In the genomic region with DNA sequence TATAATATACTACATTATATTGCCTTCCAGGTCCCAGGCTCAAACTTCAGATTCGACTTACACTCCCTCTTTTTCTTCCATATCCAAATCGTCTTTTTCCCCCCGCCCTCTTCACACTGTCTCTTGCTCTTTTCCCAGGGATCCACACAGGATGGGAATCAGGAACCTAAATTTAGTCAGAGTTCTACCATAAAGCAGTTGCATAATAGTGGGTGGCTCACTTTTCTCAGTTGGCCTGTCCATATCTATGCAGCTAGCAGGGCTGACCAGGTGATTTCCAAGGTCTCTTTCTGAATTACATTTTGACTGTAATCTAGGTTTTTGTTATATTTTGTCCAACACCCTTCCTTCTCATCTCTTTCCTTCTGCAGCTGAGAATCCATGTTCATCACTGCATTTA, we compare ENCODE assay signal across 31 cellular contexts.
"Had no signal": no experiment of that assay in that cellular context is flagged by ENCODE, and none has a peak within 500 bp of the region (broad histone marks: within the 10 kb centered on the region; RNA-seq: fewer than 3 reads in every experiment).

No MANE protein-coding gene starts in this region.

- H3K27ac Mint-ChIP-seq: activated B cell treated with CpG ODN at 0.5 μM for 24 hours; activated CD8-positive, alpha-beta T cell treated with anti-CD3 and anti-CD28 coated beads for 36 hours; activated naive CD8-positive, alpha-beta T cell; activated T-helper 17 cell treated with anti-CD3 and anti-CD28 coated beads, Interleukin-2, amount 50 U/mL, for 72 hours; dendritic cell treated with granulocyte-macrophage colony-stimulating factor and Interleukin-4, amounts not matched to agents 40 ng/mL and 50 ng/mL, for 4 days; effector memory CD8-positive, alpha-beta T cell had no signal

- H3K9me3 ChIP-seq: esophagus muscularis mucosa, gastroesophageal sphincter had no signal

- H3K27ac ChIP-seq: brain microvascular endothelial cell, coronary artery, dorsolateral prefrontal cortex, esophagus muscularis mucosa, foreskin keratinocyte, gastroesophageal sphincter, VCaP had no signal

- H3K9me3 Mint-ChIP-seq: activated B cell treated with CpG ODN at 0.5 μM for 24 hours; activated CD8-positive, alpha-beta T cell treated with anti-CD3 and anti-CD28 coated beads for 36 hours; activated T-cell treated with anti-CD3 and anti-CD28 coated beads, Interleukin-2, amount 50 U/mL, for 4 hours; activated T-helper 17 cell treated with anti-CD3 and anti-CD28 coated beads, Interleukin-2, amount 50 U/mL, for 72 hours; central memory CD8-positive, alpha-beta T cell; dendritic cell treated with granulocyte-macrophage colony-stimulating factor and Interleukin-4, amounts not matched to agents 40 ng/mL and 50 ng/mL, for 4 days; effector memory CD8-positive, alpha-beta T cell had no signal

- H3K36me3 Mint-ChIP-seq: activated naive CD8-positive, alpha-beta T cell had no signal

- H3K27me3 ChIP-seq: brain microvascular endothelial cell, dorsolateral prefrontal cortex, esophagus muscularis mucosa, foreskin keratinocyte, gastroesophageal sphincter had no signal

- ATAC-seq: activated CD4-positive, CD25-positive, alpha-beta regulatory T cell treated with anti-CD3 and anti-CD28 coated beads, Interleukin-2, amount 50 U/mL, for 24 hours; activated CD8-positive, alpha-beta T cell treated with anti-CD3 and anti-CD28 coated beads for 36 hours; activated T-cell treated with anti-CD3 and anti-CD28 coated beads, Interleukin-2, amount 50 U/mL, for 4 hours; activated T-helper 17 cell treated with anti-CD3 and anti-CD28 coated beads, Interleukin-2, amount 50 U/mL, for 72 hours; effector memory CD8-positive, alpha-beta T cell; foreskin keratinocyte; gastroesophageal sphincter had no signal

- H3K27me3 Mint-ChIP-seq: activated CD8-positive, alpha-beta T cell treated with anti-CD3 and anti-CD28 coated beads for 36 hours had no signal

- H3K4me3 ChIP-seq: coronary artery, dorsolateral prefrontal cortex, esophagus muscularis mucosa, gastroesophageal sphincter had no signal

- H3K36me3 ChIP-seq: brain microvascular endothelial cell had no signal

- H3K4me3 Mint-ChIP-seq: activated B cell treated with CpG ODN at 0.5 μM for 24 hours; activated CD8-positive, alpha-beta T cell treated with anti-CD3 and anti-CD28 coated beads for 36 hours; activated naive CD8-positive, alpha-beta T cell; activated T-cell treated with anti-CD3 and anti-CD28 coated beads, Interleukin-2, amount 50 U/mL, for 4 hours; activated T-helper 17 cell treated with anti-CD3 and anti-CD28 coated beads, Interleukin-2, amount 50 U/mL, for 72 hours; central memory CD8-positive, alpha-beta T cell; dendritic cell treated with granulocyte-macrophage colony-stimulating factor and Interleukin-4, amounts not matched to agents 40 ng/mL and 50 ng/mL, for 4 days; effector memory CD8-positive, alpha-beta T cell had no signal

- H3K4me1 ChIP-seq: esophagus muscularis mucosa, foreskin keratinocyte, gastroesophageal sphincter had no signal

- DNase-seq: activated B cell treated with CpG ODN at 0.5 μM for 24 hours; activated CD4-positive, alpha-beta T cell treated with anti-CD3 and anti-CD28 coated beads for 48 hours; activated CD4-positive, alpha-beta T cell treated with anti-CD3 and anti-CD28 coated beads, Interleukin-2, amount 50 U/mL, for 1 hour; activated CD4-positive, alpha-beta T cell treated with anti-CD3 and anti-CD28 coated beads, Interleukin-2, amount 50 U/mL, for 48 hours; activated CD8-positive, alpha-beta memory T cell treated with anti-CD3 and anti-CD28 coated beads for 24 hours; activated CD8-positive, alpha-beta T cell treated with anti-CD3 and anti-CD28 coated beads for 36 hours; activated effector memory CD4-positive, alpha-beta T cell treated with Interleukin-2 at 50 U/mL for 16 hours; activated gamma-delta T cell treated with Interleukin-2 at 50 U/mL for 16 hours; activated naive CD4-positive, alpha-beta T cell treated with anti-CD3 and anti-CD28 coated beads, Interleukin-2, amount 50 U/mL, for 16 hours; activated naive CD4-positive, alpha-beta T cell treated with Interleukin-2 at 50 U/mL for 16 hours; activated T-cell treated with anti-CD3 and anti-CD28 coated beads, Interleukin-2, amount 50 U/mL, for 4 hours; amniotic stem cell; anterior cingulate cortex; brain microvascular endothelial cell; dorsolateral prefrontal cortex; effector memory CD8-positive, alpha-beta T cell; erythroblast; foreskin keratinocyte; T-helper 2 cell had no signal

- H3K4me1 Mint-ChIP-seq: activated B cell treated with CpG ODN at 0.5 μM for 24 hours; activated T-helper 17 cell treated with anti-CD3 and anti-CD28 coated beads, Interleukin-2, amount 50 U/mL, for 72 hours; central memory CD8-positive, alpha-beta T cell had no signal

- FAIRE-seq: astrocyte, bronchial epithelial cell, TTC549 had no signal
